16 cellular contexts compared by ENCODE assay signal in the genomic region with DNA sequence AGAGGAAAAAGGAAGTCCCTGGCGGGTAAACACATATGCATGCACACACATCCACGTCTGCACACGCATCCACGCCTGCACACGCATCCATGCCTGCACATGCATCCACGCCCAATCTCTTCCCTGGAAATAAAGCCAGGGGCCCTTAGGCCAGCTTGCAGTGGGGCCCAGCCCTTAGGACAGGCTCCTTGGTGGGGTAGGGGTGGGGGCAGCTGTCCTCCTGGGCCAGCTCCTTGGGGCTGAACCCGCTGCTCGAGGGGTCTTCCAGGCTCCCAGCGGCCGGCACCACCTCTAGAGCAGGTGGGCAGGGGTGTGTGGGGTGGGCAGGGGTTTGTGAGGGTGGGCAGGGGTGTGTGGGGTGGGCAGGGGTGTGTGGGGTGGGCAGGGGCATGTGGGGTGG. TPM values are rescaled to one million over a fixed set of nuclear protein-coding genes. Genes with fewer than 3 reads are reported as not detected.
A peak's percentile ranks its signal among the peaks of the same experiment; 100 is the strongest.
DNase-seq lines count a peak whose midpoint lies in the region; ATAC-seq and TF ChIP-seq lines count a peak whose summit lies in the region.
"Had no signal": no experiment of that assay in that cellular context is flagged by ENCODE, and none has a peak within 500 bp of the region (broad histone marks: within the 10 kb centered on the region; RNA-seq: fewer than 3 reads in every experiment).

No MANE protein-coding gene starts in this region.

- ATAC-seq in stimulated activated effector memory CD8-positive, alpha-beta T cell treated with anti-CD3 and anti-CD28 coated beads, Interleukin-12 subunit alpha, Interleukin-12 subunit beta, amount 100 ng/mL, for 72 hours: no peak
- ATAC-seq in GM21529 (IDR thresholded peaks at IDR 0.05; ENCODE audit: unreplicated experiment): no peak

- no peak for TF ChIP-seq EP300 in esophagus muscularis mucosa (IDR thresholded peaks at IDR 0.05)

- 77% methylated on average over 8 of the region's 10 CpGs for WGBS in esophagus muscularis mucosa

- TF ChIP-seq POLR2A in Peyer's patch (IDR thresholded peaks at IDR 0.05) (no peak), esophagus muscularis mucosa (IDR thresholded peaks at IDR 0.05; ENCODE audit: low read depth) (no peak)

- no peaks in the 10 kb centered on the region for H3K9me3 Mint-ChIP-seq in activated naive CD4-positive, alpha-beta T cell treated with anti-CD3 and anti-CD28 coated beads, Interleukin-2, amount 10 ng/mL, durations not matched to agents 7 days and 5 days
- H3K9me3 Mint-ChIP-seq in stimulated activated effector memory CD8-positive, alpha-beta T cell treated with anti-CD3 and anti-CD28 coated beads, Interleukin-12 subunit alpha, Interleukin-12 subunit beta, amount 100 ng/mL, for 72 hours: no peaks in the 10 kb centered on the region
- H3K9me3 Mint-ChIP-seq: GM23338, mesothelial cell of epicardium had no signal

- H3K9me3 ChIP-seq in Peyer's patch (no peaks in the 10 kb centered on the region), esophagus muscularis mucosa (no peaks in the 10 kb centered on the region)
- H3K9me3 ChIP-seq: right lobe of liver had no signal

- peak; percentile 14 for DNase-seq in activated naive CD4-positive, alpha-beta T cell treated with anti-CD3 and anti-CD28 coated beads, Interleukin-2, amount 10 ng/mL, durations not matched to agents 7 days and 5 days
- DNase-seq in activated naive CD4-positive, alpha-beta T cell (lab: John Stamatoyannopoulos, UW): no peak
- DNase-seq in Peyer's patch (peak in 2 of 3 donors; percentile 9 to 34), esophagus muscularis mucosa (ENCODE audit: extremely low spot score) (peak; percentile 57), NCI-H1048 (lab: John Stamatoyannopoulos, UW) (no peak), HUDEP-2 (lab: John Stamatoyannopoulos, UW; ENCODE audit: unreplicated experiment in 76 of 76) (no peak)
- DNase-seq in stimulated activated effector memory CD8-positive, alpha-beta T cell treated with anti-CD3 and anti-CD28 coated beads, Interleukin-12 subunit alpha, Interleukin-12 subunit beta, amount 100 ng/mL, for 72 hours (ENCODE audit: low spot score in 2 of 2): peak in 1 of 2 donors; percentile 39
- DNase-seq: central memory CD4-positive, alpha-beta T cell; nucleus accumbens; T-helper 9 cell had no signal

- CTCF ChIA-PET in activated naive CD4-positive, alpha-beta T cell treated with anti-CD3 and anti-CD28 coated beads, Interleukin-2, amount 10 ng/mL, durations not matched to agents 7 days and 5 days (lab: Charles Lee): interaction anchor here (0.6 to 4.2 kb wide), 5 partner anchors 32 to 490 kb away, joined by 3 to 24 read pairs (median 4); no protein-coding TSS in a partner anchor

- peak overlapping the region; percentile 69 for H3K27ac Mint-ChIP-seq in activated naive CD4-positive, alpha-beta T cell treated with anti-CD3 and anti-CD28 coated beads, Interleukin-2, amount 10 ng/mL, durations not matched to agents 7 days and 5 days
- H3K27ac Mint-ChIP-seq in stimulated activated effector memory CD8-positive, alpha-beta T cell treated with anti-CD3 and anti-CD28 coated beads, Interleukin-12 subunit alpha, Interleukin-12 subunit beta, amount 100 ng/mL, for 72 hours: peak overlapping the region; percentile 62
- H3K27ac Mint-ChIP-seq: GM23338, mesothelial cell of epicardium had no signal

- TF ChIP-seq CTCF in Peyer's patch (IDR thresholded peaks at IDR 0.05) (no peak), esophagus muscularis mucosa (IDR thresholded peaks at IDR 0.05) (no peak)

- H3K36me3 Mint-ChIP-seq in activated naive CD4-positive, alpha-beta T cell treated with anti-CD3 and anti-CD28 coated beads, Interleukin-2, amount 10 ng/mL, durations not matched to agents 7 days and 5 days: peaks cover 31% of the 10 kb centered on the region
- H3K36me3 Mint-ChIP-seq in stimulated activated effector memory CD8-positive, alpha-beta T cell treated with anti-CD3 and anti-CD28 coated beads, Interleukin-12 subunit alpha, Interleukin-12 subunit beta, amount 100 ng/mL, for 72 hours: no peaks in the 10 kb centered on the region
- H3K36me3 Mint-ChIP-seq: mesothelial cell of epicardium had no signal

- H3K27me3 Mint-ChIP-seq in activated naive CD4-positive, alpha-beta T cell treated with anti-CD3 and anti-CD28 coated beads, Interleukin-2, amount 10 ng/mL, durations not matched to agents 7 days and 5 days: peaks cover 4% of the 10 kb centered on the region

- H3K4me1 ChIP-seq in Peyer's patch (peaks cover 0 to 26% (median 9%) of the 10 kb centered on the region in 4 donors), esophagus muscularis mucosa (peaks cover 19 to 30% (median 23%) of the 10 kb centered on the region in 4 donors)
- H3K4me1 ChIP-seq: right lobe of liver had no signal

- no peak overlapping the region for H3K27ac ChIP-seq in Peyer's patch
- H3K27ac ChIP-seq in esophagus muscularis mucosa (replicated peaks in 1 of 4): no peak overlapping the region
- H3K27ac ChIP-seq: right lobe of liver had no signal

- H3K4me1 Mint-ChIP-seq in activated naive CD4-positive, alpha-beta T cell treated with anti-CD3 and anti-CD28 coated beads, Interleukin-2, amount 10 ng/mL, durations not matched to agents 7 days and 5 days: peaks cover 40% of the 10 kb centered on the region
- H3K4me1 Mint-ChIP-seq in stimulated activated effector memory CD8-positive, alpha-beta T cell treated with anti-CD3 and anti-CD28 coated beads, Interleukin-12 subunit alpha, Interleukin-12 subunit beta, amount 100 ng/mL, for 72 hours: peaks cover 67% of the 10 kb centered on the region
- H3K4me1 Mint-ChIP-seq: GM23338 had no signal

- no peaks in the 10 kb centered on the region for H3K27me3 ChIP-seq in Peyer's patch
- peaks cover 0 to 10% (median 0%) of the 10 kb centered on the region in 4 donors for H3K27me3 ChIP-seq in esophagus muscularis mucosa
- H3K27me3 ChIP-seq: right lobe of liver had no signal

- no peak overlapping the region for H3K4me3 ChIP-seq in Peyer's patch
- no peak overlapping the region for H3K4me3 ChIP-seq in esophagus muscularis mucosa
- H3K4me3 ChIP-seq: GM23338, K562, right lobe of liver had no signal

- intact Hi-C loops in esophagus muscularis mucosa (cut with DNase I): loop anchor here (10.0 kb wide), 1 partner anchor 235 kb away; no protein-coding TSS in a partner anchor

- peak overlapping the region; percentile 68 for H3K4me3 Mint-ChIP-seq in activated naive CD4-positive, alpha-beta T cell treated with anti-CD3 and anti-CD28 coated beads, Interleukin-2, amount 10 ng/mL, durations not matched to agents 7 days and 5 days
- H3K4me3 Mint-ChIP-seq in stimulated activated effector memory CD8-positive, alpha-beta T cell treated with anti-CD3 and anti-CD28 coated beads, Interleukin-12 subunit alpha, Interleukin-12 subunit beta, amount 100 ng/mL, for 72 hours: peak overlapping the region; percentile 89
- H3K4me3 Mint-ChIP-seq: GM23338, mesothelial cell of epicardium had no signal

- H3K36me3 ChIP-seq in Peyer's patch (no peaks in the 10 kb centered on the region), esophagus muscularis mucosa (no peaks in the 10 kb centered on the region)
- H3K36me3 ChIP-seq: right lobe of liver had no signal

RNA-seq across cellular contexts. Expression of gene C11orf21, which starts 1.9 kb away (rescaled TPM):
- total RNA-seq in Peyer's patch (1 to 10 TPM in 3 of 4 donors, not detected in 1; 1.1 to 9.9 (median 1.3) TPM), esophagus muscularis mucosa (1 to 10 TPM in 1 of 4 donors, under 1 TPM in 2, not detected in 1; 0.29 to 1.2 (median 0.83) TPM)
- total RNA-seq: GM23338, kidney epithelial cell had no signal

RNA-seq across cellular contexts. Expression of gene TSPAN32, which starts 2.0 kb away (rescaled TPM):
- total RNA-seq in Peyer's patch (1 to 10 TPM in 2 of 4 donors, not detected in 2; 1.6 to 1.7 TPM), esophagus muscularis mucosa (1 to 10 TPM in 2 of 4 donors, under 1 TPM in 1, not detected in 1; 0.52 to 3.5 (median 1.2) TPM)
- total RNA-seq: GM23338 had no signal

RNA-seq across cellular contexts. Expression of gene ASCL2, which starts 29.4 kb away (rescaled TPM):
- total RNA-seq in Peyer's patch (10 to 100 TPM in 1 of 4 donors, 1 to 10 TPM in 3; 7.5 to 11.9 (median 8.4) TPM), esophagus muscularis mucosa (under 1 TPM in 3 of 4 donors, not detected in 1; 0.32 to 0.83 (median 0.42) TPM)
- total RNA-seq: kidney epithelial cell had no signal

Comparison
In these comparisons a context has a peak if more than half of its experiments do, and no peak if none do; other contexts are left out.
1. DNase-seq: peak in activated naive CD4-positive, alpha-beta T cell treated with anti-CD3 and anti-CD28 coated beads, Interleukin-2, amount 10 ng/mL, durations not matched to agents 7 days and 5 days (single experiment), Peyer's patch (2 of 3) and esophagus muscularis mucosa (single experiment); none in activated naive CD4-positive, alpha-beta T cell (0 of 4), NCI-H1048 (single experiment) and HUDEP-2 (0 of 76).
2. RNA of gene ASCL2, which starts 29.4 kb away (total RNA-seq): 7.5 to 11.9 TPM in Peyer's patch; 0.32 to 0.83 TPM in esophagus muscularis mucosa; every median in the first group is over 4 times any median in the second.